In genomic region chr15:69805248-69805953, GRCh38 we compare ENCODE assay signal across 25 cellular contexts.
DNase-seq lines count a peak whose midpoint lies in the region; ATAC-seq lines count a peak whose summit lies in the region.
"Had no signal": no experiment of that assay in that cellular context is flagged by ENCODE, and none has a peak within 500 bp of the region (broad histone marks: within the 10 kb centered on the region; RNA-seq: fewer than 3 reads in every experiment).

No MANE protein-coding gene starts in this region.

- H3K27ac ChIP-seq in adipose tissue (ENCODE audit: low read depth, low read length): peak overlapping the region; percentile 81
- H3K27ac ChIP-seq: 22Rv1, KMS-11, Peyer's patch had no signal

- no peak overlapping the region for H3K4me3 Mint-ChIP-seq in activated naive CD4-positive, alpha-beta T cell treated with anti-CD3 and anti-CD28 coated beads, Interleukin-2, amount 50 U/mL, for 24 hours
- no peak overlapping the region for H3K4me3 Mint-ChIP-seq in stimulated activated effector memory CD8-positive, alpha-beta T cell treated with anti-CD3 and anti-CD28 coated beads, Interleukin-12 subunit alpha, Interleukin-12 subunit beta, amount 100 ng/mL, for 72 hours
- H3K4me3 Mint-ChIP-seq: activated CD8-positive, alpha-beta T cell treated with anti-CD3 and anti-CD28 coated beads, Interleukin-2, amount 10 ng/mL, durations not matched to agents 7 days and 5 days; CD4-positive, alpha-beta memory T cell; T-helper 1 cell treated with Interleukin-12 subunit alpha and Interleukin-12 subunit beta and Interleukin-4 antibody, amounts not matched to agents 30 μg/mL and 1 μg/mL, for 36 hours had no signal

- H3K36me3 Mint-ChIP-seq in activated naive CD4-positive, alpha-beta T cell treated with anti-CD3 and anti-CD28 coated beads, Interleukin-2, amount 50 U/mL, for 24 hours: no peaks in the 10 kb centered on the region
- H3K36me3 Mint-ChIP-seq in stimulated activated effector memory CD8-positive, alpha-beta T cell treated with anti-CD3 and anti-CD28 coated beads, Interleukin-12 subunit alpha, Interleukin-12 subunit beta, amount 100 ng/mL, for 72 hours: no peaks in the 10 kb centered on the region
- H3K36me3 Mint-ChIP-seq: CD4-positive, alpha-beta memory T cell had no signal

- DNase-seq in activated naive CD4-positive, alpha-beta T cell treated with anti-CD3 and anti-CD28 coated beads, Interleukin-2, amount 50 U/mL, for 16 hours: no peak
- DNase-seq in kidney tubule cell (ENCODE audit: low spot score) (peak; percentile 64), NAMALWA (ENCODE audit: low spot score) (no peak), NCI-H526 treated with DMSO at 0.1 percent for 48 hours (lab: John Stamatoyannopoulos, UW) (no peak), NCI-H2227 treated with DMSO at 0.1 percent for 48 hours (lab: John Stamatoyannopoulos, UW) (no peak)
- no peak for DNase-seq in stimulated activated effector memory CD8-positive, alpha-beta T cell treated with anti-CD3 and anti-CD28 coated beads, Interleukin-12 subunit alpha, Interleukin-12 subunit beta, amount 100 ng/mL, for 72 hours (ENCODE audit: low spot score in 2 of 2)
- DNase-seq: activated CD4-positive, CD25-positive, alpha-beta regulatory T cell treated with anti-CD3 and anti-CD28 coated beads, Interleukin-2, amount 50 U/mL, for 72 hours; activated CD8-positive, alpha-beta T cell treated with anti-CD3 and anti-CD28 coated beads, Interleukin-2, amount 10 ng/mL, durations not matched to agents 7 days and 5 days; activated effector memory CD4-positive, alpha-beta T cell treated with Interleukin-2 at 50 U/mL for 16 hours; activated T-cell treated with anti-CD3 and anti-CD28 coated beads for 4 hours; CD4-positive, alpha-beta memory T cell; dermis blood vessel endothelial cell; glutamatergic neuron; NCI-H1436 treated with DMSO at 0.1 percent for 48 hours; NCI-H2107; NCI-H510A treated with DMSO at 0.1 percent for 48 hours; Peyer's patch; SK-N-SH; stimulated activated naive CD4-positive, alpha-beta T cell treated with Interleukin-2 at 50 U/mL for 16 hours had no signal

- H3K9me3 Mint-ChIP-seq in activated naive CD4-positive, alpha-beta T cell treated with anti-CD3 and anti-CD28 coated beads, Interleukin-2, amount 50 U/mL, for 24 hours: no peaks in the 10 kb centered on the region
- H3K9me3 Mint-ChIP-seq in stimulated activated effector memory CD8-positive, alpha-beta T cell treated with anti-CD3 and anti-CD28 coated beads, Interleukin-12 subunit alpha, Interleukin-12 subunit beta, amount 100 ng/mL, for 72 hours: no peaks in the 10 kb centered on the region
- H3K9me3 Mint-ChIP-seq: CD4-positive, alpha-beta memory T cell; T-helper 1 cell treated with Interleukin-12 subunit alpha and Interleukin-12 subunit beta and Interleukin-4 antibody, amounts not matched to agents 30 μg/mL and 1 μg/mL, for 36 hours had no signal

- peak overlapping the region; percentile 10 for H3K27ac Mint-ChIP-seq in activated naive CD4-positive, alpha-beta T cell treated with anti-CD3 and anti-CD28 coated beads, Interleukin-2, amount 50 U/mL, for 24 hours
- H3K27ac Mint-ChIP-seq in stimulated activated effector memory CD8-positive, alpha-beta T cell treated with anti-CD3 and anti-CD28 coated beads, Interleukin-12 subunit alpha, Interleukin-12 subunit beta, amount 100 ng/mL, for 72 hours: peak overlapping the region; percentile 35
- H3K27ac Mint-ChIP-seq: activated CD8-positive, alpha-beta T cell treated with anti-CD3 and anti-CD28 coated beads, Interleukin-2, amount 10 ng/mL, durations not matched to agents 7 days and 5 days; CD4-positive, alpha-beta memory T cell; T-helper 1 cell treated with Interleukin-12 subunit alpha and Interleukin-12 subunit beta and Interleukin-4 antibody, amounts not matched to agents 30 μg/mL and 1 μg/mL, for 36 hours had no signal

- peaks cover 11% of the 10 kb centered on the region for H3K4me1 Mint-ChIP-seq in activated naive CD4-positive, alpha-beta T cell treated with anti-CD3 and anti-CD28 coated beads, Interleukin-2, amount 50 U/mL, for 24 hours
- peaks cover 27% of the 10 kb centered on the region for H3K4me1 Mint-ChIP-seq in stimulated activated effector memory CD8-positive, alpha-beta T cell treated with anti-CD3 and anti-CD28 coated beads, Interleukin-12 subunit alpha, Interleukin-12 subunit beta, amount 100 ng/mL, for 72 hours

- no peaks in the 10 kb centered on the region for H3K27me3 Mint-ChIP-seq in activated naive CD4-positive, alpha-beta T cell treated with anti-CD3 and anti-CD28 coated beads, Interleukin-2, amount 50 U/mL, for 24 hours

- ATAC-seq in stimulated activated effector memory CD8-positive, alpha-beta T cell treated with anti-CD3 and anti-CD28 coated beads, Interleukin-12 subunit alpha, Interleukin-12 subunit beta, amount 100 ng/mL, for 72 hours: no peak
- ATAC-seq: activated CD8-positive, alpha-beta T cell treated with anti-CD3 and anti-CD28 coated beads, Interleukin-2, amount 10 ng/mL, durations not matched to agents 7 days and 5 days; sciatic nerve had no signal

- 71 to 85% (median 77%) methylated on average over 9 of the region's 9 CpGs for WGBS in adipose tissue, 3 donors
